ENCODE assay signal across 16 cellular contexts in genomic region chr2:223269386-223269785, GRCh38.
A peak's percentile ranks its signal among the peaks of the same experiment; 100 is the strongest.
DNase-seq lines count a peak whose midpoint lies in the region; ATAC-seq, FAIRE-seq and TF ChIP-seq lines count a peak whose summit lies in the region.
"Had no signal": no experiment of that assay in that cellular context is flagged by ENCODE, and none has a peak within 500 bp of the region (broad histone marks: within the 10 kb centered on the region; RNA-seq: fewer than 3 reads in every experiment).

No MANE protein-coding gene starts in this region.

- no peaks in the 10 kb centered on the region for H3K36me3 Mint-ChIP-seq in astrocyte (ENCODE audit: low read depth, unreplicated experiment)
- H3K36me3 Mint-ChIP-seq: CD4-positive, CD25-positive, alpha-beta regulatory T cell; IgD-negative memory B cell had no signal

- H4K20me1 ChIP-seq in GM23248 (ENCODE audit: insufficient read depth) (no peaks in the 10 kb centered on the region), astrocyte (ENCODE audit: insufficient read depth, low read length) (no peaks in the 10 kb centered on the region)
- H4K20me1 ChIP-seq: BLaER1 treated with 17β-estradiol and CSF1 and Interleukin-3, amounts not matched to agents 10 nM and 100 nM had no signal

- H3K36me3 ChIP-seq in GM23248 (ENCODE audit: low read depth) (no peaks in the 10 kb centered on the region), astrocyte (ENCODE audit: insufficient read depth, low read length) (no peaks in the 10 kb centered on the region)
- H3K36me3 ChIP-seq: BLaER1 treated with 17β-estradiol and CSF1 and Interleukin-3, amounts not matched to agents 10 nM and 100 nM had no signal

- H3K27ac Mint-ChIP-seq in astrocyte (ENCODE audit: unreplicated experiment): no peak overlapping the region
- H3K27ac Mint-ChIP-seq: CD4-positive, CD25-positive, alpha-beta regulatory T cell; GM23338; IgD-negative memory B cell had no signal

- no peaks in the 10 kb centered on the region for H3K9me2 ChIP-seq in GM23248 (ENCODE audit: insufficient read depth)

- no peak overlapping the region for H3K9ac ChIP-seq in GM23248
- H3K9ac ChIP-seq in astrocyte (ENCODE audit: low read length): no peak overlapping the region
- H3K9ac ChIP-seq: BLaER1 treated with 17β-estradiol and CSF1 and Interleukin-3, amounts not matched to agents 10 nM and 100 nM had no signal

- DNase-seq in AG20443 (ENCODE audit: low spot score): peak; percentile 11
- DNase-seq in GM23248: peak; percentile 5
- DNase-seq in astrocyte (ENCODE audit: low read depth): peak; percentile 16
- peak; percentile 32 for DNase-seq in renal cortical epithelial cell (ENCODE audit: low read depth)
- no peak for DNase-seq in NCI-H774 (lab: John Stamatoyannopoulos, UW)
- DNase-seq: CD4-positive, CD25-positive, alpha-beta regulatory T cell; DMS53; H7; KG1 had no signal

- H3K4me3 Mint-ChIP-seq in astrocyte (ENCODE audit: unreplicated experiment): no peak overlapping the region
- H3K4me3 Mint-ChIP-seq: CD4-positive, CD25-positive, alpha-beta regulatory T cell; GM23338; IgD-negative memory B cell had no signal

- no peaks in the 10 kb centered on the region for H3K9me3 Mint-ChIP-seq in astrocyte (ENCODE audit: unreplicated experiment)
- H3K9me3 Mint-ChIP-seq: GM23338, IgD-negative memory B cell had no signal

- in situ Hi-C loops in GM23248 (cut with MboI): no loop called here

- no peak overlapping the region for H2AFZ ChIP-seq in GM23248
- H2AFZ ChIP-seq in astrocyte (ENCODE audit: low read depth, low read length): no peak overlapping the region
- H2AFZ ChIP-seq: GM23338 had no signal

- H3K27me3 Mint-ChIP-seq in astrocyte (ENCODE audit: low read depth, unreplicated experiment): no peaks in the 10 kb centered on the region
- H3K27me3 Mint-ChIP-seq: CD4-positive, CD25-positive, alpha-beta regulatory T cell; IgD-negative memory B cell had no signal

- ATAC-seq in HG03378 (IDR thresholded peaks at IDR 0.05; ENCODE audit: unreplicated experiment): no peak
- ATAC-seq in GM18870 (IDR thresholded peaks at IDR 0.05; ENCODE audit: unreplicated experiment): no peak
- ATAC-seq: A549, GM23338 had no signal

- peaks cover 4% of the 10 kb centered on the region for H3K4me1 Mint-ChIP-seq in astrocyte (ENCODE audit: low read depth, unreplicated experiment)
- H3K4me1 Mint-ChIP-seq: CD4-positive, CD25-positive, alpha-beta regulatory T cell; GM23338; IgD-negative memory B cell had no signal

- no peak overlapping the region for H3K4me2 ChIP-seq in GM23248 (ENCODE audit: unreplicated experiment)
- no peak overlapping the region for H3K4me2 ChIP-seq in astrocyte (ENCODE audit: low read length)
- H3K4me2 ChIP-seq: A549; BLaER1 treated with 17β-estradiol and CSF1 and Interleukin-3, amounts not matched to agents 10 nM and 100 nM; GM23338 had no signal

- no peak for TF ChIP-seq CTCF in astrocyte (IDR thresholded peaks at IDR 0.05; ENCODE audit: insufficient read depth, low read depth, low read length)

- H3K27ac ChIP-seq in GM23248 (no peak overlapping the region), astrocyte (ENCODE audit: low read depth, low read length) (no peak overlapping the region)
- H3K27ac ChIP-seq: A549; BLaER1 treated with 17β-estradiol and CSF1 and Interleukin-3, amounts not matched to agents 10 nM and 100 nM had no signal

- no peak for FAIRE-seq in astrocyte (lab: Jason Lieb, UNC)
- FAIRE-seq: A549, GM12892 had no signal

- no peaks in the 10 kb centered on the region for H3F3A ChIP-seq in GM23248 (ENCODE audit: insufficient read depth)

- H3K9me3 ChIP-seq in GM23248 (ENCODE audit: low read depth): no peaks in the 10 kb centered on the region
- H3K9me3 ChIP-seq in astrocyte (ENCODE audit: insufficient read depth, low read depth, low read length): no peaks in the 10 kb centered on the region
- H3K9me3 ChIP-seq: A549; BLaER1 treated with 17β-estradiol and CSF1 and Interleukin-3, amounts not matched to agents 10 nM and 100 nM had no signal

- no peak overlapping the region for H3K4me3 ChIP-seq in GM23248
- H3K4me3 ChIP-seq in astrocyte (ENCODE audit: insufficient read depth, low read depth, low read length): no peak overlapping the region
- H3K4me3 ChIP-seq: A549; BLaER1 treated with 17β-estradiol and CSF1 and Interleukin-3, amounts not matched to agents 10 nM and 100 nM; GM23338 had no signal

- no peaks in the 10 kb centered on the region for H3K79me2 ChIP-seq in GM23248 (ENCODE audit: insufficient read depth)
- H3K79me2 ChIP-seq in astrocyte (ENCODE audit: insufficient read depth, low read length): no peaks in the 10 kb centered on the region

- H3K4me1 ChIP-seq in GM23248 (ENCODE audit: insufficient read depth) (no peaks in the 10 kb centered on the region), astrocyte (ENCODE audit: insufficient read depth, low read length) (no peaks in the 10 kb centered on the region)
- H3K4me1 ChIP-seq: A549; BLaER1 treated with 17β-estradiol and CSF1 and Interleukin-3, amounts not matched to agents 10 nM and 100 nM had no signal

- H3K27me3 ChIP-seq in GM23248 (replicated peaks; ENCODE audit: insufficient read depth) (no peaks in the 10 kb centered on the region), astrocyte (ENCODE audit: insufficient read depth, low read length) (no peaks in the 10 kb centered on the region)
- H3K27me3 ChIP-seq: BLaER1 treated with 17β-estradiol and CSF1 and Interleukin-3, amounts not matched to agents 10 nM and 100 nM had no signal

- WGBS in GM23248 (ENCODE audit: low coverage in 1 of 2, low lambda C conversion rate in 2 of 2, missing lambda C conversion rate in 2 of 2), 2 experiments: 88% methylated on average over 1 of the region's 1 CpG
